In the genomic region with DNA sequence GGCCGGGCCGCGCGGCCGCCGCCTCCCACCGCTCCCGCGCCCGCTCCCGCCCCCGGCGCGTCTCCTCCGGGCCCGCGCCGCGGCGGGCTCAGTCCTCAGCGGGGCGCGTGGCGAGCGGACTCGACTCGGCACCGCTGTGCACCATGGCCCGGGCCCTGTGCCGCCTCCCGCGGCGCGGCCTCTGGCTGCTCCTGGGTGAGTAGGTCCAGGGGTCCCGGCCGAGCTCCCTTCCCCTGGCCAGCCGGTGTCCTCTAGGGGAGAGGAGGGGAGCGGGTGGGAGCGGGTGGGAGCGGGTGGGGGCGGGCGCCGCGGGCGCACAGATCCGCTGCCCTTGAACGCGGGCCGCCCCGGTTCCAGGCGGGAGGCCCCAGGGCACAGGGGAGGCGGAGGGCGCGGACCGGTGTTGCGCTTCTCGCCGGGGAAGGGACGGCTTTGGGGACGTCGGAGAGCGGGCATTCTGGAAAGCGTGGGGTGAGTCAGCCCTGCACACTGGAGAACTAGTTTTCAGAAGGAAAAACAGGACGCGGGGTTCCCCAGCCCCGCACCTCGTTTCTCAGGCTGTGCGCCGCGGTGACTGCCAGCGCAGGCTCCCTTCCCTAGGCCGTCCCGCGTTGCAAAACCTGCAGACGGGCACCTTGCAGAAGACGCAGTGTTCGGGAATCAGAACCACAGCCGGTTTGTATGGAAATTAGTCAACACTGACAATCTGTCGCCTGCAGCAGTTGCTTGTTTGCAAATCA, we compare ENCODE assay signal across 8 cellular contexts. TPM values are rescaled to one million over a fixed set of nuclear protein-coding genes. Genes with fewer than 3 reads are reported as not detected.
DNase-seq lines count a peak whose midpoint lies in the region; ATAC-seq and TF ChIP-seq lines count a peak whose summit lies in the region.

RAMP1 (plus strand) TSS at position 91 of the 740 bp plus-strand sequence; CDS start at position 144, 53 bp downstream.

- DNase-seq in DMS 273 treated with DMSO at 0.1 percent for 48 hours (lab: John Stamatoyannopoulos, UW) (peak; percentile 71), NCI-H69 (lab: John Stamatoyannopoulos, UW) (peak; percentile 49), chondrocyte (ENCODE audit: low spot score) (no peak), left lung (peak in 1 of 2 donors; percentile 76), substantia nigra (lab: John Stamatoyannopoulos, UW) (peak in 8 of 49 donors; percentile 28 to 61 (median 37)), HEK293T (ENCODE audit: extremely low spot score) (no peak), RPMI8226 (no peak)

- peak within 1 kb of the TSS; percentile 30 to 34 for H3K4me3 ChIP-seq in left lung

- CTCF ChIA-PET in HEK293T (lab: Yijun Ruan, JAX) = no interaction called here

- no peaks in the 10 kb centered on the region for H3K36me3 Mint-ChIP-seq in chondrocyte (ENCODE audit: low read depth)

- H3K4me3 Mint-ChIP-seq in chondrocyte (ENCODE audit: unreplicated experiment) = peak within 1 kb of the TSS; percentile 81

- POLR2A ChIA-PET in HEK293T (lab: Yijun Ruan, JAX) = no interaction called here

- H3K27me3 Mint-ChIP-seq in chondrocyte (ENCODE audit: low read depth) = no peaks in the 10 kb centered on the region

- no peaks in the 10 kb centered on the region for H3K9me3 Mint-ChIP-seq in chondrocyte (ENCODE audit: low read depth)

- no peak for TF ChIP-seq CTCF in chondrocyte (IDR thresholded peaks at IDR 0.05)
- TF ChIP-seq CTCF in left lung (IDR thresholded peaks at IDR 0.05) = no peak

- peaks cover 4 to 22% of the 10 kb centered on the region in 2 donors for H3K4me1 ChIP-seq in left lung

- H3K27ac ChIP-seq in left lung (no peak within 1 kb of the TSS), substantia nigra (ENCODE audit: low read depth, low read length, poor library complexity, severe bottlenecking) (peak within 1 kb of the TSS; percentile 69)

- H3K4me1 Mint-ChIP-seq in chondrocyte (ENCODE audit: low read depth) = peaks cover 65% of the 10 kb centered on the region

- ATAC-seq in left lung (peak; percentile 48), GM21723 (IDR thresholded peaks at IDR 0.05; ENCODE audit: unreplicated experiment) (no peak)

- peaks cover 4 to 62% of the 10 kb centered on the region in 2 donors for H3K27me3 ChIP-seq in left lung

- no peaks in the 10 kb centered on the region for H3K36me3 ChIP-seq in left lung

- intact Hi-C loops in left lung (cut with DNase I) = loop anchor here in 1 of 2 donors (10.0 kb wide), 1 partner anchor 405 kb away; no protein-coding TSS in a partner anchor

- H3K27ac Mint-ChIP-seq in chondrocyte (ENCODE audit: unreplicated experiment) = peak within 1 kb of the TSS; percentile 93

- no peaks in the 10 kb centered on the region for H3K9me3 ChIP-seq in left lung

TF ChIP-seq in HEK293T, 16 proteins besides CTCF, POLR2A, EP300 and RAD21:
- TF ChIP-seq HDGF (IDR thresholded peaks at IDR 0.05; ENCODE audit: borderline replicate concordance) (no peak), BHLHE40 (IDR thresholded peaks at IDR 0.05; ENCODE audit: borderline replicate concordance) (no peak), ARNT (IDR thresholded peaks at IDR 0.05) (no peak), FOXM1 (IDR thresholded peaks at IDR 0.05; ENCODE audit: borderline replicate concordance) (no peak), SUZ12 (IDR thresholded peaks at IDR 0.05) (no peak), SP1 (IDR thresholded peaks at IDR 0.05) (no peak), LEF1 (IDR thresholded peaks at IDR 0.05; ENCODE audit: borderline replicate concordance) (no peak), ZNF384 (IDR thresholded peaks at IDR 0.05) (no peak), NFRKB (IDR thresholded peaks at IDR 0.05) (no peak), L3MBTL2 (conservative IDR thresholded peaks at IDR 0.05) (no peak), CTBP1 (IDR thresholded peaks at IDR 0.05; ENCODE audit: borderline replicate concordance) (no peak), FOXK2 (IDR thresholded peaks at IDR 0.05) (no peak), ELF4 (IDR thresholded peaks at IDR 0.05) (no peak), TARDBP (IDR thresholded peaks at IDR 0.05) (no peak), FOXA1 (IDR thresholded peaks at IDR 0.05) (no peak)
- TF ChIP-seq, protein P1, sequence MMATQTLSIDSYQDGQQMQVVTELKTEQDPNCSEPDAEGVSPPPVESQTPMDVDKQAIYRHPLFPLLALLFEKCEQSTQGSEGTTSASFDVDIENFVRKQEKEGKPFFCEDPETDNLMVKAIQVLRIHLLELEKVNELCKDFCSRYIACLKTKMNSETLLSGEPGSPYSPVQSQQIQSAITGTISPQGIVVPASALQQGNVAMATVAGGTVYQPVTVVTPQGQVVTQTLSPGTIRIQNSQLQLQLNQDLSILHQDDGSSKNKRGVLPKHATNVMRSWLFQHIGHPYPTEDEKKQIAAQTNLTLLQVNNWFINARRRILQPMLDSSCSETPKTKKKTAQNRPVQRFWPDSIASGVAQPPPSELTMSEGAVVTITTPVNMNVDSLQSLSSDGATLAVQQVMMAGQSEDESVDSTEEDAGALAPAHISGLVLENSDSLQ (IDR thresholded peaks at IDR 0.05) = no peak

RNA-seq across cellular contexts. Expression of gene RAMP1, which starts in this region (rescaled TPM):
- total RNA-seq in chondrocyte = 176 to 329 TPM (median 178 TPM) in 3 replicates
- total RNA-seq in left lung = 1 to 10 TPM; 7.0 to 8.6 TPM

Comparison
In these comparisons a context has a peak if more than half of its experiments do, and no peak if none do; other contexts are left out.
1. RNA of gene RAMP1 (total RNA-seq): 176 to 329 TPM in chondrocyte; 7.0 to 8.6 TPM in left lung; every median in the first group is over 10 times any median in the second.
2. DNase-seq: peak in DMS 273 treated with DMSO at 0.1 percent for 48 hours (single experiment) and NCI-H69 (single experiment); none in chondrocyte (single experiment), HEK293T (single experiment) and RPMI8226 (single experiment).